1 cellular context compared by ENCODE assay signal in genomic region chr19:18588611-18589379, GRCh38.
TF ChIP-seq lines count a peak whose summit lies in the region.

TSS of gene REX1BD (plus strand) at chr19:18588798. CDS start at chr19:18588802, 4 bp downstream.

TF ChIP-seq in K562, 482 proteins besides CTCF, POLR2A, EP300 and RAD21 (continued from another document and continues in another):
- peak; percentile 68 to 95; a peak in 3 of 4 replicates for TF ChIP-seq UBTF (IDR thresholded peaks at IDR 0.05; ENCODE audit: borderline replicate concordance in 1 of 2, low read depth in 2 of 2, low read length in 2 of 2)
- peak; percentile 87 for TF ChIP-seq RBFOX2 (IDR thresholded peaks at IDR 0.05; ENCODE audit: low read depth, low read length)
- TF ChIP-seq RBM14 (IDR thresholded peaks at IDR 0.05; ENCODE audit: borderline replicate concordance, insufficient read depth, low read depth, low read length) = 0 out of 2 replicates have a peak, but pooled peaks have one; percentile 32
- TF ChIP-seq CCNT2 (IDR thresholded peaks at IDR 0.05; ENCODE audit: borderline replicate concordance, extremely low read depth, insufficient read length, low read depth, low read length) = peak; percentile 85
- TF ChIP-seq CBFA2T3 (IDR thresholded peaks at IDR 0.05) = no peak; the same call in 1 of the 2 replicates
- peak; percentile 23; the same call in 1 of the 2 replicates for TF ChIP-seq MBD2 (IDR thresholded peaks at IDR 0.05; ENCODE audit: borderline replicate concordance, low read depth)
- no peak for TF ChIP-seq ZNF77 (CRISPR knock-in tag; IDR thresholded peaks at IDR 0.05)
- 0 out of 2 replicates have a peak, but pooled peaks have one; percentile 20 for TF ChIP-seq MTA2 (IDR thresholded peaks at IDR 0.05; ENCODE audit: low read depth)
- TF ChIP-seq POLR2G (IDR thresholded peaks at IDR 0.05; ENCODE audit: low read depth, low read length) = peak; percentile 84
- 0 out of 2 replicates have a peak, but pooled peaks have one; percentile 9 for TF ChIP-seq SMARCE1 (IDR thresholded peaks at IDR 0.05)
- peak; percentile 94 for TF ChIP-seq FUS (optimal IDR thresholded peaks at IDR 0.05; ENCODE audit: low read depth, low read length)
- TF ChIP-seq CBFB (CRISPR knock-in tag; IDR thresholded peaks at IDR 0.05) = 0 out of 2 replicates have a peak, but pooled peaks have one; percentile 50
- TF ChIP-seq ZNF699 (CRISPR knock-in tag; IDR thresholded peaks at IDR 0.05; ENCODE audit: insufficient replicate concordance) = no peak
- TF ChIP-seq RFX7 (CRISPR knock-in tag; IDR thresholded peaks at IDR 0.05) = no peak
- peak; percentile 71; the same call in 1 of the 2 replicates for TF ChIP-seq PHB (CRISPR knock-in tag; IDR thresholded peaks at IDR 0.05)
- TF ChIP-seq MNT (conservative IDR thresholded peaks at IDR 0.05) = peak; percentile 10 to 39; a peak in 2 of 4 replicates
- peak in 1 of 2 experiments; percentile 16; a peak in 1 of 4 replicates for TF ChIP-seq FOXA3 (CRISPR knock-in tag; conservative IDR thresholded peaks at IDR 0.05 in 1 of 2, IDR thresholded peaks at IDR 0.05 in 1 of 2)
- TF ChIP-seq HDAC1 (IDR thresholded peaks at IDR 0.05) = peak in 1 of 2 experiments; percentile 90; a peak in 2 of 4 replicates
- TF ChIP-seq ELF1 (tag; IDR thresholded peaks at IDR 0.05) = peak; percentile 37; the same call in 1 of the 2 replicates
- TF ChIP-seq SPI1 (IDR thresholded peaks at IDR 0.05; ENCODE audit: borderline replicate concordance, low read depth, low read length) = 0 out of 2 replicates have a peak, but pooled peaks have one; percentile 8
- no peak for TF ChIP-seq ATF1 (CRISPR knock-in tag; IDR thresholded peaks at IDR 0.05)
- TF ChIP-seq ATF1 (tag; IDR thresholded peaks at IDR 0.05) = peak; percentile 71
- TF ChIP-seq NR1H2 (CRISPR knock-in tag; IDR thresholded peaks at IDR 0.05) = peak; percentile 51; the same call in 1 of the 2 replicates
- 0 out of 2 replicates have a peak, but pooled peaks have one; percentile 3 for TF ChIP-seq ZNF354B (CRISPR knock-in tag; IDR thresholded peaks at IDR 0.05)
- TF ChIP-seq PRDM10 (IDR thresholded peaks at IDR 0.05; ENCODE audit: partially characterized antibody) = peak; percentile 10
- TF ChIP-seq TCF3 (CRISPR knock-in tag; IDR thresholded peaks at IDR 0.05) = no peak
- peak; percentile 46 for TF ChIP-seq ZFP36 (IDR thresholded peaks at IDR 0.05; ENCODE audit: low read depth, low read length, partially characterized antibody)
- peak; percentile 91 for TF ChIP-seq CXXC5 (CRISPR knock-in tag; IDR thresholded peaks at IDR 0.05)
- peak; percentile 20; the same call in 1 of the 2 replicates for TF ChIP-seq ZBTB2 (IDR thresholded peaks at IDR 0.05)
- peak; percentile 82 for TF ChIP-seq PHF20 (IDR thresholded peaks at IDR 0.05; ENCODE audit: partially characterized antibody)
- peak; percentile 68; the same call in 1 of the 2 replicates for TF ChIP-seq ZNF766 (CRISPR knock-in tag; conservative IDR thresholded peaks at IDR 0.05)
- peak; percentile 91 for TF ChIP-seq PTBP1 (IDR thresholded peaks at IDR 0.05; ENCODE audit: low read depth, low read length)
- peak; percentile 57; the same call in 1 of the 2 replicates for TF ChIP-seq DPF2 (IDR thresholded peaks at IDR 0.05)
- TF ChIP-seq KDM2B (CRISPR knock-in tag; IDR thresholded peaks at IDR 0.05) = peak; percentile 80; the same call in 1 of the 2 replicates
- peak; percentile 38; the same call in 1 of the 2 replicates for TF ChIP-seq ZNF165 (CRISPR knock-in tag; IDR thresholded peaks at IDR 0.05; ENCODE audit: borderline replicate concordance)
- peak; percentile 77 for TF ChIP-seq CREB3L1 (IDR thresholded peaks at IDR 0.05; ENCODE audit: borderline replicate concordance, low read depth)
- TF ChIP-seq KHSRP (IDR thresholded peaks at IDR 0.05) = no peak
- TF ChIP-seq MIER1 (IDR thresholded peaks at IDR 0.05; ENCODE audit: low read depth) = no peak
- TF ChIP-seq TOE1 (IDR thresholded peaks at IDR 0.05; ENCODE audit: borderline replicate concordance) = peak; percentile 58; the same call in 1 of the 2 replicates
- no peak for TF ChIP-seq TOE1 (CRISPR knock-in tag; IDR thresholded peaks at IDR 0.05; ENCODE audit: borderline replicate concordance, low read depth)
- peak; percentile 52 for TF ChIP-seq JUND (IDR thresholded peaks at IDR 0.05; ENCODE audit: borderline replicate concordance, low read depth, low read length)
- no peak for TF ChIP-seq JUND (tag; IDR thresholded peaks at IDR 0.05; ENCODE audit: borderline replicate concordance, low read depth, low read length)
- peak; percentile 74 for TF ChIP-seq HCFC1 (IDR thresholded peaks at IDR 0.05; ENCODE audit: low read depth, low read length)
- TF ChIP-seq ZBTB1 (CRISPR knock-in tag; IDR thresholded peaks at IDR 0.05; ENCODE audit: borderline replicate concordance, low read depth) = no peak; the same call in 1 of the 2 replicates
- peak; percentile 73; the same call in 1 of the 2 replicates for TF ChIP-seq SRSF1 (IDR thresholded peaks at IDR 0.05; ENCODE audit: low read depth, low read length)
- TF ChIP-seq RBM22 (IDR thresholded peaks at IDR 0.05; ENCODE audit: low read depth, low read length, poor library complexity, severe bottlenecking) = peak; percentile 76
- peak; percentile 88 for TF ChIP-seq ZNF740 (CRISPR knock-in tag; IDR thresholded peaks at IDR 0.05)
- TF ChIP-seq ZNF740 (tag; IDR thresholded peaks at IDR 0.05) = no peak
- peak; percentile 9 to 68; a peak in 2 of 4 replicates for TF ChIP-seq TRIM24 (IDR thresholded peaks at IDR 0.05)
- TF ChIP-seq ETS1 (conservative IDR thresholded peaks at IDR 0.05; ENCODE audit: control insufficient read depth, low read depth, low read length) = peak; percentile 14; the same call in 1 of the 2 replicates
- TF ChIP-seq THAP7 (CRISPR knock-in tag; IDR thresholded peaks at IDR 0.05) = no peak
- TF ChIP-seq ZKSCAN1 (IDR thresholded peaks at IDR 0.05; ENCODE audit: low read depth, low read length) = peak; percentile 47; the same call in 1 of the 2 replicates
- peak in 1 of 2 experiments; percentile 42; a peak in 1 of 4 replicates for TF ChIP-seq ARNT (IDR thresholded peaks at IDR 0.05)
- TF ChIP-seq TEAD2 (tag; IDR thresholded peaks at IDR 0.05) = no peak
- TF ChIP-seq YY1 (IDR thresholded peaks at IDR 0.05; ENCODE audit: borderline replicate concordance in 1 of 3, control insufficient read depth in 1 of 3, extremely low read depth in 1 of 3, insufficient read depth in 3 of 3, insufficient read length in 1 of 3, insufficient replicate concordance in 2 of 3, low read depth in 1 of 3, low read length in 2 of 3) = peak in 2 of 3 experiments; percentile 64 to 66
- no peak for TF ChIP-seq SNAPC5 (CRISPR knock-in tag; IDR thresholded peaks at IDR 0.05)
- TF ChIP-seq RFX5 (IDR thresholded peaks at IDR 0.05; ENCODE audit: low read depth, low read length) = no peak
- 0 out of 2 replicates have a peak, but pooled peaks have one; percentile 65 for TF ChIP-seq SMARCA4 (IDR thresholded peaks at IDR 0.05)
- TF ChIP-seq SAFB (IDR thresholded peaks at IDR 0.05; ENCODE audit: borderline replicate concordance, low read depth, low read length) = 0 out of 2 replicates have a peak, but pooled peaks have one; percentile 59
